Comparison of ENCODE assay signal across 11 cellular contexts in the genomic region with DNA sequence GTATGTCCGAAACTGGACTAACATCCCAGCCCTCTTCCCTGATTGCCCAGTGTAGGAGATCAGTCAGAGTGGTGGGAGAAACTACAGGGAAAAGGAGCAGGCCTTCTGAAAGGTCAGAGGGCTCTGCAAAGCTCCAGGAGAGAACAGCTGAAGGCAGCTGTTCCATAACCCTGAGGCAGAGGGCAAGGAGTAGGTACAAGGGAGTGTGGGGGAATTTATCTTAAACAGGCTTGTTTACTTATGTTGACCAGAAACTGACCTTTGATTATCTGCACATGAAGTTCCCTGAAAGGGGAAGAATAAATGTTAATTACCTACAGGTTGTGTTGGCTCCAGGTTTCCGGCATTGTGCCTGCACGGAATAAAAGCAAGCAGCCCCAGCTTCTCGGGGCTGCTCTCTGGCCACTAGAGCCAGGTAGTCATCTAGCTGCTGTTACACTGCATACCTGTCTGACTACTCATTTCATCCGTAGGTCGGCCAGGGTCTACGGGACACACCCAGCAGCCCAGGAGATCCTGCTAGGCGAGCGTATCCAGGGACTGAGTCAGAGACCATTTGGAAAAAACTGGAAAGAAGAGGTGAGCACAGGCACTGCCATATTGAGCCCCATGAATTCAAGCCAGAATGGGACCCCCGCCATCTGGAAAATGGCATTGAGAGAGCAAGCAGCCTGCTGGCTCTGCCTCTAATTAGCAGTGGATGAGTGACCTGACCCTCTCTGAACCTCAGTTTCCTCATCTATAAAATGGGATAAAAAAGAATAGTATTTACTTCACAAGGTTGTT. TPM values are rescaled to one million over a fixed set of nuclear protein-coding genes. Genes with fewer than 3 reads are reported as not detected.
DNase-seq lines count a peak whose midpoint lies in the region; ATAC-seq and TF ChIP-seq lines count a peak whose summit lies in the region.
"Had no signal": no experiment of that assay in that cellular context is flagged by ENCODE, and none has a peak within 500 bp of the region (broad histone marks: within the 10 kb centered on the region; RNA-seq: fewer than 3 reads in every experiment).

No MANE protein-coding gene starts in this region.

- peaks cover 0 to 8% (median 1%) of the 10 kb centered on the region in 3 experiments; a peak in 6 of 7 replicates for H3K36me3 Mint-ChIP-seq in H9 (ENCODE audit: insufficient read depth in 1 of 3, low read depth in 3 of 3)
- H3K36me3 Mint-ChIP-seq in WTC11 = no peaks in the 10 kb centered on the region
- peaks cover 16% of the 10 kb centered on the region for H3K36me3 Mint-ChIP-seq in activated CD4-positive, alpha-beta T cell treated with anti-CD3 and anti-CD28 coated beads, Interleukin-2, amount 10 ng/mL, durations not matched to agents 24 days and 14 days (ENCODE audit: low read depth)

- no peak overlapping the region for H4K5ac ChIP-seq in H9 (ENCODE audit: insufficient read length, low read depth, low read length)

- H3K79me1 ChIP-seq in H9 (ENCODE audit: insufficient read depth, low read depth, low read length, poor library complexity, severe bottlenecking) = no peaks in the 10 kb centered on the region

- H2AFZ ChIP-seq in H9 (ENCODE audit: low read length) = no peak overlapping the region

- no peak overlapping the region for H3K4ac ChIP-seq in H9 (ENCODE audit: low read depth, low read length)

- H3K9me3 Mint-ChIP-seq in H9 (no peaks in the 10 kb centered on the region), WTC11 (no peaks in the 10 kb centered on the region)
- no peaks in the 10 kb centered on the region for H3K9me3 Mint-ChIP-seq in activated CD4-positive, alpha-beta T cell treated with anti-CD3 and anti-CD28 coated beads, Interleukin-2, amount 10 ng/mL, durations not matched to agents 24 days and 14 days

- no peaks in the 10 kb centered on the region for H3K27me3 ChIP-seq in H9 (ENCODE audit: insufficient read depth, low read length)

- no peak overlapping the region for H2BK120ac ChIP-seq in H9 (ENCODE audit: low read depth, low read length, poor library complexity, severe bottlenecking)

- no CpG with 5 or more reads among the region's 10 CpGs for WGBS in H9 (ENCODE audit: extremely low coverage, insufficient read length, low lambda C conversion rate)

- no peak overlapping the region for H3K56ac ChIP-seq in H9 (ENCODE audit: insufficient read length, low read depth, low read length)

- H2AK5ac ChIP-seq in H9 (ENCODE audit: insufficient read length, low read length) = no peak overlapping the region

- TF ChIP-seq CTCF in H9 (conservative IDR thresholded peaks at IDR 0.05) = no peak
- TF ChIP-seq CTCF in WTC11 (IDR thresholded peaks at IDR 0.05) = no peak

- H3K18ac ChIP-seq in H9 (ENCODE audit: insufficient read length, low read depth, low read length) = no peak overlapping the region

- no peaks in the 10 kb centered on the region for H3K9me3 ChIP-seq in H9 (ENCODE audit: control insufficient read depth, low read depth, low read length)

- no peak overlapping the region for H3K14ac ChIP-seq in H9 (ENCODE audit: insufficient read depth, low read length)

- H3K27ac Mint-ChIP-seq in H9 = peak overlapping the region in 1 of 3 experiments; percentile 42; a peak in 1 of 7 replicates
- H3K27ac Mint-ChIP-seq in WTC11 = no peak overlapping the region
- H3K27ac Mint-ChIP-seq in activated CD4-positive, alpha-beta T cell treated with anti-CD3 and anti-CD28 coated beads, Interleukin-2, amount 10 ng/mL, durations not matched to agents 24 days and 14 days = no peak overlapping the region

- DNase-seq in H9 (peak; percentile 58), WTC11 (ENCODE audit: low spot score) (peak; percentile 9), islet precursor cell (peak; percentile 97), hypothalamus (lab: John Stamatoyannopoulos, UW) (no peak), NOMO-1 treated with dmso at 0.1 percent for 144 hours (lab: John Stamatoyannopoulos, UW; ENCODE audit: unreplicated experiment) (no peak)
- DNase-seq in activated CD4-positive, alpha-beta T cell treated with anti-CD3 and anti-CD28 coated beads, Interleukin-2, amount 10 ng/mL, durations not matched to agents 24 days and 14 days = no peak
- DNase-seq: anterior cingulate cortex; stimulated activated CD8-positive, alpha-beta memory T cell treated with anti-CD3 and anti-CD28 coated beads, Interleukin-4, amount 100 ng/mL, for 48 hours had no signal

- no peak overlapping the region for H2BK15ac ChIP-seq in H9 (ENCODE audit: low read depth, low read length)

- no peaks in the 10 kb centered on the region for H3K23me2 ChIP-seq in H9 (ENCODE audit: insufficient read length, low read depth, low read length, poor library complexity, severe bottlenecking)

- H3K9ac ChIP-seq in H9 (ENCODE audit: extremely low read depth, insufficient read length, low read length) = no peak overlapping the region

- no peak overlapping the region for H3T11ph ChIP-seq in H9 (ENCODE audit: low read length)

- H2BK12ac ChIP-seq in H9 (ENCODE audit: insufficient read length, low read depth, low read length) = no peak overlapping the region

- H3K27ac ChIP-seq in H9 (ENCODE audit: insufficient read length, low read depth, low read length) = no peak overlapping the region
- peak overlapping the region in 16 of 21 experiments; percentile 9 to 81 (median 50) for H3K27ac ChIP-seq in skin epidermis

- H3K27me3 Mint-ChIP-seq in H9 (ENCODE audit: low read depth) = no peaks in the 10 kb centered on the region
- no peaks in the 10 kb centered on the region for H3K27me3 Mint-ChIP-seq in WTC11 (ENCODE audit: low read depth)
- H3K27me3 Mint-ChIP-seq in activated CD4-positive, alpha-beta T cell treated with anti-CD3 and anti-CD28 coated beads, Interleukin-2, amount 10 ng/mL, durations not matched to agents 24 days and 14 days = no peaks in the 10 kb centered on the region

- H3K79me2 ChIP-seq in H9 (ENCODE audit: insufficient read depth, low read length) = no peaks in the 10 kb centered on the region

- no peak overlapping the region for H2BK5ac ChIP-seq in H9 (ENCODE audit: insufficient read length, low read length)

- H3K4me1 Mint-ChIP-seq in H9 = peaks cover 29 to 32% of the 10 kb centered on the region in 2 experiments
- H3K4me1 Mint-ChIP-seq in WTC11 = peaks cover 26% of the 10 kb centered on the region
- H3K4me1 Mint-ChIP-seq in activated CD4-positive, alpha-beta T cell treated with anti-CD3 and anti-CD28 coated beads, Interleukin-2, amount 10 ng/mL, durations not matched to agents 24 days and 14 days = peaks cover 9% of the 10 kb centered on the region

- ATAC-seq in WTC11 = no peak
- no peak for ATAC-seq in HG03354 (IDR thresholded peaks at IDR 0.05; ENCODE audit: poor library complexity, severe bottlenecking, unreplicated experiment)
- ATAC-seq: activated CD4-positive, CD25-positive, alpha-beta regulatory T cell treated with anti-CD3 and anti-CD28 coated beads, Interleukin-2, amount 50 U/mL, for 24 hours had no signal

- intact Hi-C loops in activated CD4-positive, alpha-beta T cell treated with anti-CD3 and anti-CD28 coated beads, Interleukin-2, amount 10 ng/mL, durations not matched to agents 24 days and 14 days (cut with micrococcal nuclease) = no loop called here

- H3K4me3 Mint-ChIP-seq in H9 (no peak overlapping the region), WTC11 (no peak overlapping the region)
- no peak overlapping the region for H3K4me3 Mint-ChIP-seq in activated CD4-positive, alpha-beta T cell treated with anti-CD3 and anti-CD28 coated beads, Interleukin-2, amount 10 ng/mL, durations not matched to agents 24 days and 14 days

- H3K4me2 ChIP-seq in H9 (ENCODE audit: insufficient read depth, insufficient read length, low read length) = no peak overlapping the region

- H3K4me3 ChIP-seq in skin epidermis = no peak overlapping the region

- no peak overlapping the region for H4K91ac ChIP-seq in H9 (ENCODE audit: insufficient read length, low read depth, low read length)

- H3K23ac ChIP-seq in H9 (ENCODE audit: insufficient read length, low read depth, low read length) = no peak overlapping the region

- no peaks in the 10 kb centered on the region for H4K20me1 ChIP-seq in H9 (ENCODE audit: control insufficient read depth, insufficient read depth, insufficient read length)

- H2BK20ac ChIP-seq in H9 (ENCODE audit: low read depth, low read length, poor library complexity, severe bottlenecking) = no peak overlapping the region

- H3K4me1 ChIP-seq in H9 (ENCODE audit: insufficient read depth, low read length) = no peaks in the 10 kb centered on the region

- no peak overlapping the region for H4K8ac ChIP-seq in H9 (replicated peaks; ENCODE audit: insufficient read length, low read depth, low read length)

- POLR2A ChIA-PET in WTC11 (lab: Charles Lee) = no interaction called here

- CTCF ChIA-PET in WTC11 (lab: Charles Lee) = interaction anchor here (0.7 to 1.3 kb wide), 3 partner anchors 15 to 107 kb away, joined by 3 to 4 read pairs (median 3); partner anchors contain the start of genes PAFAH2 and PAQR7

TF ChIP-seq in WTC11, 78 proteins besides CTCF, POLR2A, EP300 and RAD21 (continues in another document):
- no peak for TF ChIP-seq ZNF317 (CRISPR knock-in tag; IDR thresholded peaks at IDR 0.05; ENCODE audit: borderline replicate concordance, low read depth)
- no peak for TF ChIP-seq SP1 (CRISPR knock-in tag; conservative IDR thresholded peaks at IDR 0.05)
- no peak for TF ChIP-seq ATF1 (CRISPR knock-in tag; IDR thresholded peaks at IDR 0.05)
- no peak for TF ChIP-seq SMAD3 (CRISPR knock-in tag; IDR thresholded peaks at IDR 0.05; ENCODE audit: borderline replicate concordance)
- no peak for TF ChIP-seq CDX4 (CRISPR knock-in tag; IDR thresholded peaks at IDR 0.05; ENCODE audit: borderline replicate concordance)
- TF ChIP-seq NR1H2 (CRISPR knock-in tag; IDR thresholded peaks at IDR 0.05) = no peak
- TF ChIP-seq TEAD1 (CRISPR knock-in tag; IDR thresholded peaks at IDR 0.05) = no peak

RNA-seq across cellular contexts. Expression of gene PAQR7, which starts 14.9 kb away (rescaled TPM):
- total RNA-seq in H9 (2021) (6.0 and 6.3 TPM in 2 replicates), WTC11 (2021) (6.7 to 9.1 TPM (median 8.4 TPM) in 3 replicates)
- total RNA-seq in activated CD4-positive, alpha-beta T cell treated with anti-CD3 and anti-CD28 coated beads, Interleukin-2, amount 10 ng/mL, durations not matched to agents 24 days and 14 days = 6.6 and 6.8 TPM in 2 replicates

RNA-seq across cellular contexts. Expression of gene STMN1, which starts 15.8 kb away (rescaled TPM):
- 499 and 500 TPM in 2 replicates for total RNA-seq in H9 (2021)
- 418 to 483 TPM (median 458 TPM) in 3 replicates for total RNA-seq in WTC11 (2021)
- 247 and 255 TPM in 2 replicates for total RNA-seq in activated CD4-positive, alpha-beta T cell treated with anti-CD3 and anti-CD28 coated beads, Interleukin-2, amount 10 ng/mL, durations not matched to agents 24 days and 14 days

RNA-seq across cellular contexts. Expression of gene AUNIP, which starts 31.2 kb away (rescaled TPM):
- total RNA-seq in H9 (2021) = 22.0 and 22.2 TPM in 2 replicates
- total RNA-seq in WTC11 (2021) = 14.2 to 16.1 TPM (median 15.1 TPM) in 3 replicates
- 12.0 and 13.9 TPM in 2 replicates for total RNA-seq in activated CD4-positive, alpha-beta T cell treated with anti-CD3 and anti-CD28 coated beads, Interleukin-2, amount 10 ng/mL, durations not matched to agents 24 days and 14 days

Comparison
In these comparisons a context has a peak if more than half of its experiments do, and no peak if none do; other contexts are left out.
1. DNase-seq: peak in H9 (single experiment), WTC11 (single experiment) and islet precursor cell (single experiment); none in hypothalamus (0 of 51), NOMO-1 treated with dmso at 0.1 percent for 144 hours (single experiment) and activated CD4-positive, alpha-beta T cell treated with anti-CD3 and anti-CD28 coated beads, Interleukin-2, amount 10 ng/mL, durations not matched to agents 24 days and 14 days (single experiment).